In genomic region chr22:31646186-31647019, GRCh38 we compare ENCODE assay signal across 8 cellular contexts. TPM values are rescaled to one million over a fixed set of nuclear protein-coding genes. Genes with fewer than 3 reads are reported as not detected.
DNase-seq lines count a peak whose midpoint lies in the region; ATAC-seq and TF ChIP-seq lines count a peak whose summit lies in the region.

No MANE protein-coding gene starts in this region.

- ATAC-seq in HG02642 (IDR thresholded peaks at IDR 0.05; ENCODE audit: poor library complexity, unreplicated experiment) (peak; percentile 59), lung (ENCODE audit: insufficient read depth, low FRiP score) (peak; percentile 66)

- no peaks in the 10 kb centered on the region for H3K27me3 ChIP-seq in Caco-2 (replicated peaks; ENCODE audit: control insufficient read depth, insufficient read depth, low read length)
- H3K27me3 ChIP-seq in lung (ENCODE audit: control insufficient read depth, insufficient read depth), result no peaks in the 10 kb centered on the region

- intact Hi-C loops in Caco-2 (cut with micrococcal nuclease; ENCODE audit: unreplicated experiment), result loop anchor here (2.0 kb wide), 1 partner anchor 16 kb away; the partner anchor contains the start of gene PISD
- intact Hi-C loops in activated T-helper 2 cell treated with anti-CD3 and anti-CD28 coated beads, Interferon-gamma antibody, Interleukin-2, Interleukin-4, amounts not matched to agents 10 μg/mL and 5 μg/mL and 100 μg/mL, durations not matched to agents 14 hours and 24 hours and 36 hours (cut with micrococcal nuclease), result no loop called here

- no peak overlapping the region for H3K4me3 Mint-ChIP-seq in Caco-2 (ENCODE audit: unreplicated experiment)
- H3K4me3 Mint-ChIP-seq in activated T-helper 2 cell treated with anti-CD3 and anti-CD28 coated beads, Interferon-gamma antibody, Interleukin-2, Interleukin-4, amounts not matched to agents 10 μg/mL and 5 μg/mL and 100 μg/mL, durations not matched to agents 14 hours and 24 hours and 36 hours (ENCODE audit: low read depth), result no peak overlapping the region
- H3K4me3 Mint-ChIP-seq in nephron progenitor cell, result no peak overlapping the region

- H3K36me3 Mint-ChIP-seq in Caco-2 (ENCODE audit: insufficient read depth, unreplicated experiment) (peaks cover 68% of the 10 kb centered on the region), nephron progenitor cell (ENCODE audit: low read depth) (peaks cover 41% of the 10 kb centered on the region)
- peaks cover 48% of the 10 kb centered on the region for H3K36me3 Mint-ChIP-seq in activated T-helper 2 cell treated with anti-CD3 and anti-CD28 coated beads, Interferon-gamma antibody, Interleukin-2, Interleukin-4, amounts not matched to agents 10 μg/mL and 5 μg/mL and 100 μg/mL, durations not matched to agents 14 hours and 24 hours and 36 hours (ENCODE audit: low read depth)

- H3K36me3 ChIP-seq in Caco-2 (ENCODE audit: control insufficient read depth, insufficient read depth, low read length) (no peaks in the 10 kb centered on the region; the same call in none of the 2 replicates), lung (ENCODE audit: control insufficient read depth in 2 of 2, insufficient read depth in 2 of 2, low read length in 2 of 2) (peaks cover 10 to 15% of the 10 kb centered on the region in 2 donors)

- H3K4me1 Mint-ChIP-seq in Caco-2 (ENCODE audit: low read depth, unreplicated experiment) (no peaks in the 10 kb centered on the region), nephron progenitor cell (peaks cover under 1% of the 10 kb centered on the region)
- peaks cover 20% of the 10 kb centered on the region for H3K4me1 Mint-ChIP-seq in activated T-helper 2 cell treated with anti-CD3 and anti-CD28 coated beads, Interferon-gamma antibody, Interleukin-2, Interleukin-4, amounts not matched to agents 10 μg/mL and 5 μg/mL and 100 μg/mL, durations not matched to agents 14 hours and 24 hours and 36 hours (ENCODE audit: low read depth)

- POLR2A ChIA-PET in Caco-2 (lab: Charles Lee), result interaction anchor here (0.6 to 2.3 kb wide), 2 partner anchors 16 to 30 kb away, joined by 3 to 22 read pairs; partner anchors contain the start of gene PISD

- TF ChIP-seq CTCF in Caco-2 (IDR thresholded peaks at IDR 0.05; ENCODE audit: insufficient read depth in 1 of 2, low read depth in 1 of 2, low read length in 1 of 2, severe bottlenecking in 1 of 2, unreplicated experiment in 1 of 2) (no peak), lung (IDR thresholded peaks at IDR 0.05; ENCODE audit: control extremely low read depth, extremely low read depth) (no peak), nephron progenitor cell (IDR thresholded peaks at IDR 0.05) (no peak)

- H3K4me1 ChIP-seq in Caco-2, result peaks cover 50% of the 10 kb centered on the region
- H3K4me1 ChIP-seq in lung (ENCODE audit: control insufficient read depth in 2 of 2, insufficient read depth in 2 of 2, low read length in 2 of 2), result peaks cover 0 to 7% of the 10 kb centered on the region in 2 donors

- WGBS in lung, 2 donors, result 65 to 82% methylated on average over 6 of the region's 6 CpGs

- H3K27me3 Mint-ChIP-seq in Caco-2 (ENCODE audit: insufficient read depth, unreplicated experiment) (no peaks in the 10 kb centered on the region), nephron progenitor cell (ENCODE audit: low read depth, poor library complexity) (no peaks in the 10 kb centered on the region)
- H3K27me3 Mint-ChIP-seq in activated T-helper 2 cell treated with anti-CD3 and anti-CD28 coated beads, Interferon-gamma antibody, Interleukin-2, Interleukin-4, amounts not matched to agents 10 μg/mL and 5 μg/mL and 100 μg/mL, durations not matched to agents 14 hours and 24 hours and 36 hours (ENCODE audit: low read depth), result no peaks in the 10 kb centered on the region

- peak overlapping the region in 1 of 2 donors; percentile 63 for H3K27ac ChIP-seq in lung (ENCODE audit: low read depth in 1 of 2, low read length in 1 of 2)

- CTCF ChIA-PET in Caco-2 (lab: Charles Lee), result interaction anchor here (0.5 to 1.3 kb wide), 5 partner anchors 16 to 559 kb away, joined by 3 to 6 read pairs (median 4); partner anchors contain the start of genes PISD and RFPL2

- DNase-seq in Caco-2 (peak; percentile 73 to 89), lung (ENCODE audit: low spot score) (no peak), inferior parietal cortex (ENCODE audit: extremely low spot score) (no peak), NCI-H2107 (lab: John Stamatoyannopoulos, UW) (no peak), ecto neural progenitor cell (ENCODE audit: low spot score) (no peak), nephron progenitor cell (no peak)
- no peak for DNase-seq in activated T-helper 2 cell treated with anti-CD3 and anti-CD28 coated beads, Interferon-gamma antibody, Interleukin-2, Interleukin-4, amounts not matched to agents 10 μg/mL and 5 μg/mL and 100 μg/mL, durations not matched to agents 14 hours and 24 hours and 36 hours (ENCODE audit: low spot score)

- no peaks in the 10 kb centered on the region for H3K9me3 Mint-ChIP-seq in Caco-2 (ENCODE audit: unreplicated experiment)
- no peaks in the 10 kb centered on the region for H3K9me3 Mint-ChIP-seq in activated T-helper 2 cell treated with anti-CD3 and anti-CD28 coated beads, Interferon-gamma antibody, Interleukin-2, Interleukin-4, amounts not matched to agents 10 μg/mL and 5 μg/mL and 100 μg/mL, durations not matched to agents 14 hours and 24 hours and 36 hours
- no peaks in the 10 kb centered on the region for H3K9me3 Mint-ChIP-seq in nephron progenitor cell

- peak overlapping the region; percentile 83 for H3K27ac Mint-ChIP-seq in Caco-2 (ENCODE audit: unreplicated experiment)
- H3K27ac Mint-ChIP-seq in activated T-helper 2 cell treated with anti-CD3 and anti-CD28 coated beads, Interferon-gamma antibody, Interleukin-2, Interleukin-4, amounts not matched to agents 10 μg/mL and 5 μg/mL and 100 μg/mL, durations not matched to agents 14 hours and 24 hours and 36 hours, result peak overlapping the region; percentile 72
- H3K27ac Mint-ChIP-seq in nephron progenitor cell, result no peak overlapping the region

- H3K4me3 ChIP-seq in Caco-2 (ENCODE audit: low read depth, low read length) (no peak overlapping the region), lung (no peak overlapping the region)

- H3K9me3 ChIP-seq in Caco-2 (no peaks in the 10 kb centered on the region), lung (ENCODE audit: control insufficient read depth in 2 of 2, insufficient read depth in 1 of 2, low read length in 1 of 2) (no peaks in the 10 kb centered on the region)

- BruUV-seq in Caco-2 (replicated peaks; lab: Mats Ljungman, UMichigan), result TSS peak; percentile 37

RNA-seq across cellular contexts. Expression of gene PISD, which starts 15.6 kb away (rescaled TPM):
- total RNA-seq in Caco-2 (2022) (56.7 and 58.7 TPM in 2 replicates), lung (10 to 100 TPM; 25.7 to 94.6 TPM)
- total RNA-seq in activated T-helper 2 cell treated with anti-CD3 and anti-CD28 coated beads, Interferon-gamma antibody, Interleukin-2, Interleukin-4, amounts not matched to agents 10 μg/mL and 5 μg/mL and 100 μg/mL, durations not matched to agents 14 hours and 24 hours and 36 hours, result 44.3 and 44.9 TPM in 2 replicates
- polyA plus RNA-seq in lung, result 10 to 100 TPM; 35.2 to 58.4 TPM

Comparison
In these comparisons a context has a peak if more than half of its experiments do, and no peak if none do; other contexts are left out.
1. DNase-seq: peak in Caco-2 (2 of 2); none in activated T-helper 2 cell treated with anti-CD3 and anti-CD28 coated beads, Interferon-gamma antibody, Interleukin-2, Interleukin-4, amounts not matched to agents 10 μg/mL and 5 μg/mL and 100 μg/mL, durations not matched to agents 14 hours and 24 hours and 36 hours (single experiment), lung (single experiment), inferior parietal cortex (single experiment), NCI-H2107 (single experiment), ecto neural progenitor cell (single experiment) and nephron progenitor cell (single experiment).